11 cellular contexts compared by ENCODE assay signal in genomic region chr11:67242548-67242947, GRCh38. TPM values are rescaled to one million over a fixed set of nuclear protein-coding genes. Genes with fewer than 3 reads are reported as not detected.
DNase-seq lines count a peak whose midpoint lies in the region; ATAC-seq and TF ChIP-seq lines count a peak whose summit lies in the region.
"Had no signal": no experiment of that assay in that cellular context is flagged by ENCODE, and none has a peak within 500 bp of the region (broad histone marks: within the 10 kb centered on the region; RNA-seq: fewer than 3 reads in every experiment).

No MANE protein-coding gene starts in this region.

- peak overlapping the region; percentile 81 for H3K4me2 ChIP-seq in hepatocyte

- peaks cover 34% of the 10 kb centered on the region for H4K20me1 ChIP-seq in hepatocyte (ENCODE audit: insufficient read depth, poor library complexity, severe bottlenecking)

- no peak overlapping the region for H3K27ac ChIP-seq in hepatocyte

- CTCF ChIA-PET in activated CD8-positive, alpha-beta memory T cell treated with anti-CD3 and anti-CD28 coated beads, Interleukin-2, amount 10 ng/mL, durations not matched to agents 7 days and 5 days (lab: Charles Lee) = interaction anchor here (1.2 kb wide), 2 partner anchors 10 to 21 kb away, joined by 3 to 4 read pairs; no protein-coding TSS in a partner anchor
- CTCF ChIA-PET in WTC11 (lab: Charles Lee) = no interaction called here

- no peak overlapping the region for H2AFZ ChIP-seq in hepatocyte

- H3K9me2 ChIP-seq in hepatocyte (replicated peaks; ENCODE audit: insufficient read depth) = no peaks in the 10 kb centered on the region

- no peak for DNase-seq in activated CD8-positive, alpha-beta memory T cell treated with anti-CD3 and anti-CD28 coated beads, Interleukin-2, amount 10 ng/mL, durations not matched to agents 7 days and 5 days
- DNase-seq in activated CD8-positive, alpha-beta memory T cell treated with anti-CD3 and anti-CD28 coated beads, Interleukin-2, amount 50 U/mL, for 48 hours = no peak
- DNase-seq in WTC11 (ENCODE audit: low spot score) (no peak), hepatocyte (ENCODE audit: low spot score) (no peak), dedifferentiated amniotic fluid mesenchymal stem cell (ENCODE audit: extremely low spot score) (no peak)
- DNase-seq in stimulated activated naive CD8-positive, alpha-beta T cell treated with anti-CD3 and anti-CD28 coated beads, Interleukin-15, amount 100 ng/mL, for 72 hours = no peak
- DNase-seq: NCI-H1930, Right ventricle myocardium superior, uterus had no signal

- H3K27me3 ChIP-seq in hepatocyte = no peaks in the 10 kb centered on the region
- H3K27me3 ChIP-seq: uterus had no signal

- H3K9me3 Mint-ChIP-seq in activated CD8-positive, alpha-beta memory T cell treated with anti-CD3 and anti-CD28 coated beads, Interleukin-2, amount 10 ng/mL, durations not matched to agents 7 days and 5 days (ENCODE audit: low read depth) = no peaks in the 10 kb centered on the region
- no peaks in the 10 kb centered on the region for H3K9me3 Mint-ChIP-seq in WTC11
- H3K9me3 Mint-ChIP-seq in stimulated activated naive CD8-positive, alpha-beta T cell treated with anti-CD3 and anti-CD28 coated beads, Interleukin-15, amount 100 ng/mL, for 72 hours = no peaks in the 10 kb centered on the region

- no peaks in the 10 kb centered on the region for H3K27me3 Mint-ChIP-seq in activated CD8-positive, alpha-beta memory T cell treated with anti-CD3 and anti-CD28 coated beads, Interleukin-2, amount 10 ng/mL, durations not matched to agents 7 days and 5 days
- H3K27me3 Mint-ChIP-seq in WTC11 (ENCODE audit: low read depth) = no peaks in the 10 kb centered on the region
- H3K27me3 Mint-ChIP-seq in stimulated activated naive CD8-positive, alpha-beta T cell treated with anti-CD3 and anti-CD28 coated beads, Interleukin-15, amount 100 ng/mL, for 72 hours = no peaks in the 10 kb centered on the region

- ATAC-seq in activated CD8-positive, alpha-beta memory T cell treated with anti-CD3 and anti-CD28 coated beads, Interleukin-2, amount 10 ng/mL, durations not matched to agents 7 days and 5 days = no peak
- ATAC-seq in WTC11 = no peak
- no peak for ATAC-seq in stimulated activated naive CD8-positive, alpha-beta T cell treated with anti-CD3 and anti-CD28 coated beads, Interleukin-15, amount 100 ng/mL, for 72 hours
- no peak for ATAC-seq in HG03469 (IDR thresholded peaks at IDR 0.05; ENCODE audit: unreplicated experiment)
- no peak for ATAC-seq in GM18873 (IDR thresholded peaks at IDR 0.05; ENCODE audit: low FRiP score, unreplicated experiment)

- H3K4me1 Mint-ChIP-seq in activated CD8-positive, alpha-beta memory T cell treated with anti-CD3 and anti-CD28 coated beads, Interleukin-2, amount 10 ng/mL, durations not matched to agents 7 days and 5 days = peaks cover 52% of the 10 kb centered on the region
- peaks cover 35% of the 10 kb centered on the region for H3K4me1 Mint-ChIP-seq in WTC11
- H3K4me1 Mint-ChIP-seq in stimulated activated naive CD8-positive, alpha-beta T cell treated with anti-CD3 and anti-CD28 coated beads, Interleukin-15, amount 100 ng/mL, for 72 hours = peaks cover 61% of the 10 kb centered on the region

- WGBS in hepatocyte (ENCODE audit: low lambda C conversion rate, missing lambda C conversion rate) = 83% methylated on average over 1 of the region's 1 CpG

- H3K4me3 Mint-ChIP-seq in activated CD8-positive, alpha-beta memory T cell treated with anti-CD3 and anti-CD28 coated beads, Interleukin-2, amount 10 ng/mL, durations not matched to agents 7 days and 5 days = peak overlapping the region; percentile 95
- peak overlapping the region; percentile 51 for H3K4me3 Mint-ChIP-seq in WTC11
- H3K4me3 Mint-ChIP-seq in stimulated activated naive CD8-positive, alpha-beta T cell treated with anti-CD3 and anti-CD28 coated beads, Interleukin-15, amount 100 ng/mL, for 72 hours = peak overlapping the region; percentile 98

- H3K4me3 ChIP-seq in hepatocyte = no peak overlapping the region

- no peaks in the 10 kb centered on the region for H3K9me3 ChIP-seq in hepatocyte (ENCODE audit: low read depth)
- H3K9me3 ChIP-seq: uterus had no signal

- peaks cover 56% of the 10 kb centered on the region for H3K79me2 ChIP-seq in hepatocyte

- peak overlapping the region; percentile 93 for H3K27ac Mint-ChIP-seq in activated CD8-positive, alpha-beta memory T cell treated with anti-CD3 and anti-CD28 coated beads, Interleukin-2, amount 10 ng/mL, durations not matched to agents 7 days and 5 days
- H3K27ac Mint-ChIP-seq in WTC11 = peak overlapping the region; percentile 80
- peak overlapping the region; percentile 83 to 99 for H3K27ac Mint-ChIP-seq in stimulated activated naive CD8-positive, alpha-beta T cell treated with anti-CD3 and anti-CD28 coated beads, Interleukin-15, amount 100 ng/mL, for 72 hours

- peaks cover 5% of the 10 kb centered on the region for H3K36me3 ChIP-seq in hepatocyte (replicated peaks; ENCODE audit: insufficient read depth, low read depth)
- H3K36me3 ChIP-seq: uterus had no signal

- peaks cover 61% of the 10 kb centered on the region for H3K36me3 Mint-ChIP-seq in activated CD8-positive, alpha-beta memory T cell treated with anti-CD3 and anti-CD28 coated beads, Interleukin-2, amount 10 ng/mL, durations not matched to agents 7 days and 5 days
- H3K36me3 Mint-ChIP-seq in WTC11 = peaks cover 54% of the 10 kb centered on the region

- POLR2A ChIA-PET in WTC11 (lab: Charles Lee) = no interaction called here

- TF ChIP-seq CTCF in WTC11 (IDR thresholded peaks at IDR 0.05) (no peak), hepatocyte (IDR thresholded peaks at IDR 0.05; ENCODE audit: poor library complexity) (no peak)

- peaks cover 32% of the 10 kb centered on the region for H3K4me1 ChIP-seq in hepatocyte (ENCODE audit: insufficient read depth)

TF ChIP-seq in WTC11, 78 proteins besides CTCF, POLR2A, EP300 and RAD21:
- TF ChIP-seq ZNF423 (CRISPR knock-in tag; IDR thresholded peaks at IDR 0.05) = no peak
- no peak for TF ChIP-seq ZNF219 (CRISPR knock-in tag; IDR thresholded peaks at IDR 0.05; ENCODE audit: borderline replicate concordance)
- TF ChIP-seq ZNF416 (CRISPR knock-in tag; IDR thresholded peaks at IDR 0.05) = no peak
- TF ChIP-seq TCF7 (CRISPR knock-in tag; IDR thresholded peaks at IDR 0.05; ENCODE audit: low read depth) = no peak
- TF ChIP-seq JAZF1 (CRISPR knock-in tag; IDR thresholded peaks at IDR 0.05) = no peak
- no peak for TF ChIP-seq NFYB (CRISPR knock-in tag; conservative IDR thresholded peaks at IDR 0.05; ENCODE audit: low read depth)
- no peak for TF ChIP-seq CREM (CRISPR knock-in tag; IDR thresholded peaks at IDR 0.05)
- TF ChIP-seq FOXP1 (CRISPR knock-in tag; IDR thresholded peaks at IDR 0.05; ENCODE audit: borderline replicate concordance) = no peak
- TF ChIP-seq ZMAT4 (CRISPR knock-in tag; IDR thresholded peaks at IDR 0.05) = no peak
- no peak for TF ChIP-seq GRHL2 (CRISPR knock-in tag; IDR thresholded peaks at IDR 0.05; ENCODE audit: insufficient replicate concordance, severe bottlenecking)
- TF ChIP-seq TEAD4 (CRISPR knock-in tag; IDR thresholded peaks at IDR 0.05) = no peak
- no peak for TF ChIP-seq ATF1 (CRISPR knock-in tag; IDR thresholded peaks at IDR 0.05)
- TF ChIP-seq FOXP4 (CRISPR knock-in tag; IDR thresholded peaks at IDR 0.05) = no peak

RNA-seq across cellular contexts. Expression of gene GRK2, which starts 23.7 kb away (rescaled TPM):
- total RNA-seq in activated CD8-positive, alpha-beta memory T cell treated with anti-CD3 and anti-CD28 coated beads, Interleukin-2, amount 10 ng/mL, durations not matched to agents 7 days and 5 days = 100 to 1,000 TPM; 366 to 402 TPM
- total RNA-seq in WTC11 (2021) = 59.4 to 68.1 TPM (median 61.4 TPM) in 3 replicates
- 41.4 and 57.3 TPM in 2 replicates for total RNA-seq in hepatocyte
- polyA plus RNA-seq in hepatocyte = 59.6 and 64.1 TPM in 2 replicates

RNA-seq across cellular contexts. Expression of gene ANKRD13D, which starts 46.6 kb away (rescaled TPM):
- total RNA-seq in activated CD8-positive, alpha-beta memory T cell treated with anti-CD3 and anti-CD28 coated beads, Interleukin-2, amount 10 ng/mL, durations not matched to agents 7 days and 5 days = 100 to 1,000 TPM; 148 to 172 TPM
- 36.8 to 55.5 TPM (median 42.4 TPM) in 3 replicates for total RNA-seq in WTC11 (2021)
- total RNA-seq in hepatocyte = 22.1 and 25.3 TPM in 2 replicates
- 43.9 and 49.5 TPM in 2 replicates for polyA plus RNA-seq in hepatocyte
